Comparison of ENCODE assay signal across 24 cellular contexts in genomic region chr13:63438951-63439350, GRCh38.
A peak's percentile ranks its signal among the peaks of the same experiment; 100 is the strongest.
DNase-seq lines count a peak whose midpoint lies in the region; ATAC-seq and TF ChIP-seq lines count a peak whose summit lies in the region.
"Had no signal": no experiment of that assay in that cellular context is flagged by ENCODE, and none has a peak within 500 bp of the region (broad histone marks: within the 10 kb centered on the region; RNA-seq: fewer than 3 reads in every experiment).

No MANE protein-coding gene starts in this region.

- no peaks in the 10 kb centered on the region for H4K20me1 ChIP-seq in IMR-90 (ENCODE audit: insufficient read depth, low read length)

- CTCF ChIA-PET in IMR-90 (lab: Yijun Ruan, JAX) = no interaction called here

- ATAC-seq in IMR-90 (ENCODE audit: low read depth) (no peak), esophagus mucosa (no peak)
- ATAC-seq in activated T-cell treated with anti-CD3 and anti-CD28 coated beads, Interleukin-2, amount 50 U/mL, for 4 hours = no peak
- ATAC-seq: CD8-positive, alpha-beta T cell; GM12878; HepG2; K562 had no signal

- H3K9ac ChIP-seq in IMR-90 (ENCODE audit: low read depth, low read length) (no peak overlapping the region), mesenchymal stem cell (ENCODE audit: low read length) (no peak overlapping the region)

- H3K14ac ChIP-seq in IMR-90 (replicated peaks; ENCODE audit: low read depth, low read length) (no peak overlapping the region), mesenchymal stem cell (ENCODE audit: low read length in 2 of 2) (no peak overlapping the region)

- dilution Hi-C loops in IMR-90 (cut with HindIII; ENCODE audit: low sequenced_read_pairs, unreplicated experiment) = no loop called here

- peaks cover 7% of the 10 kb centered on the region for H3K4me1 ChIP-seq in IMR-90 (ENCODE audit: control insufficient read depth, insufficient read depth, low read length)
- no peaks in the 10 kb centered on the region for H3K4me1 ChIP-seq in mesenchymal stem cell (ENCODE audit: control insufficient read depth, insufficient read depth, low read depth, low read length)
- H3K4me1 ChIP-seq: SJSA1 had no signal

- H3K18ac ChIP-seq in IMR-90 (ENCODE audit: low read depth, low read length) = peak overlapping the region; percentile 57; the same call in 1 of the 2 replicates
- H3K18ac ChIP-seq in mesenchymal stem cell (ENCODE audit: low read depth in 1 of 2, low read length in 2 of 2) = no peak overlapping the region

- no peak overlapping the region for H3K56ac ChIP-seq in IMR-90 (ENCODE audit: extremely low read depth, insufficient read depth, low read length)

- H3K9me3 Mint-ChIP-seq in progenitor cell of endocrine pancreas (ENCODE audit: low read depth) = peaks cover 5% of the 10 kb centered on the region
- peaks cover 3% of the 10 kb centered on the region for H3K9me3 Mint-ChIP-seq in activated T-cell treated with anti-CD3 and anti-CD28 coated beads, Interleukin-2, amount 50 U/mL, for 4 hours

- H2AK9ac ChIP-seq in IMR-90 (replicated peaks; ENCODE audit: low read depth, low read length, poor library complexity) = no peak overlapping the region

- in situ Hi-C loops in IMR-90 (cut with MboI; ENCODE audit: low sequenced_read_pairs) = no loop called here

- TF ChIP-seq POLR2A in IMR-90 (IDR thresholded peaks at IDR 0.05; ENCODE audit: low read depth, low read length) = no peak

- peak overlapping the region; percentile 11; the same call in 1 of the 2 replicates for H2BK20ac ChIP-seq in IMR-90 (ENCODE audit: low read depth, low read length)

- H3K9me3 ChIP-seq in IMR-90 (ENCODE audit: control insufficient read depth, insufficient read depth, low read length) (peaks cover 2% of the 10 kb centered on the region; the same call in 1 of the 2 replicates), mesenchymal stem cell (ENCODE audit: control insufficient read depth, low read length) (peaks cover 14% of the 10 kb centered on the region)
- H3K9me3 ChIP-seq: Caco-2, SJSA1 had no signal

- H4K8ac ChIP-seq in IMR-90 (ENCODE audit: low read depth in 2 of 2, low read length in 2 of 2) (no peak overlapping the region), mesenchymal stem cell (ENCODE audit: low read length) (peak overlapping the region; percentile 42)

- H4K91ac ChIP-seq in IMR-90 (ENCODE audit: insufficient read depth, low read depth, low read length) (no peak overlapping the region), mesenchymal stem cell (ENCODE audit: low read length) (no peak overlapping the region)

- H3K4me3 ChIP-seq in IMR-90 (ENCODE audit: insufficient read depth, low read depth, low read length) = no peak overlapping the region
- H3K4me3 ChIP-seq in mesenchymal stem cell (ENCODE audit: insufficient read depth in 1 of 2, low read depth in 1 of 2, low read length in 2 of 2) = no peak overlapping the region
- H3K4me3 ChIP-seq: GM12878, K562, PC-9, SJSA1 had no signal

- H2AFZ ChIP-seq in IMR-90 (replicated peaks; ENCODE audit: low read length, poor library complexity) (peak overlapping the region; percentile 27), mesenchymal stem cell (ENCODE audit: low read depth, low read length) (no peak overlapping the region)
- H2AFZ ChIP-seq: PC-9 had no signal

- no peak for TF ChIP-seq RAD21 in IMR-90 (IDR thresholded peaks at IDR 0.05; ENCODE audit: low read length)

- peak overlapping the region in 1 of 2 experiments; percentile 42 for H2BK12ac ChIP-seq in mesenchymal stem cell (ENCODE audit: low read length in 2 of 2)

- TF ChIP-seq CTCF in IMR-90 (conservative IDR thresholded peaks at IDR 0.05; ENCODE audit: low read depth, low read length) (no peak), progenitor cell of endocrine pancreas (IDR thresholded peaks at IDR 0.05; ENCODE audit: unreplicated experiment) (no peak)

- H3K4ac ChIP-seq in IMR-90 (ENCODE audit: low read depth, low read length) (no peak overlapping the region), mesenchymal stem cell (ENCODE audit: low read depth in 1 of 2, low read length in 2 of 2) (no peak overlapping the region)

- H3K36me3 ChIP-seq in IMR-90 (ENCODE audit: control insufficient read depth, insufficient read depth, low read length) (no peaks in the 10 kb centered on the region), mesenchymal stem cell (ENCODE audit: control insufficient read depth in 1 of 2, insufficient read depth in 2 of 2, low read depth in 1 of 2, low read length in 2 of 2) (no peaks in the 10 kb centered on the region)
- H3K36me3 ChIP-seq: SJSA1 had no signal

- no peaks in the 10 kb centered on the region for H3K27me3 Mint-ChIP-seq in progenitor cell of endocrine pancreas
- no peaks in the 10 kb centered on the region for H3K27me3 Mint-ChIP-seq in activated T-cell treated with anti-CD3 and anti-CD28 coated beads, Interleukin-2, amount 50 U/mL, for 4 hours (ENCODE audit: low read depth)
- H3K27me3 Mint-ChIP-seq: B cell had no signal

- no TSS peak for BruUV-seq in IMR-90 (replicated peaks; lab: Mats Ljungman, UMichigan)

- no peak overlapping the region for H4K5ac ChIP-seq in IMR-90 (ENCODE audit: low read depth, low read length)

- POLR2A ChIA-PET in IMR-90 (lab: Charles Lee; ENCODE audit: unreplicated experiment) = no interaction called here

- no peak overlapping the region for H3K4me3 Mint-ChIP-seq in progenitor cell of endocrine pancreas (ENCODE audit: low read depth)
- H3K4me3 Mint-ChIP-seq in activated T-cell treated with anti-CD3 and anti-CD28 coated beads, Interleukin-2, amount 50 U/mL, for 4 hours = no peak overlapping the region
- H3K4me3 Mint-ChIP-seq: B cell; CD8-positive, alpha-beta T cell had no signal

- no CpG with 5 or more reads among the region's 4 CpGs for WGBS in IMR-90 (ENCODE audit: extremely low coverage in 2 of 2, insufficient read length in 1 of 2), 2 experiments
- 36% methylated on average over 2 of the region's 4 CpGs for WGBS in mesenchymal stem cell

- H2BK120ac ChIP-seq in IMR-90 (ENCODE audit: low read depth, low read length) (peak overlapping the region; percentile 26; the same call in 1 of the 2 replicates), mesenchymal stem cell (ENCODE audit: low read depth, low read length) (no peak overlapping the region)

- H2AK5ac ChIP-seq in IMR-90 (ENCODE audit: low read depth, low read length) (peak overlapping the region; percentile 45), mesenchymal stem cell (ENCODE audit: low read length, severe bottlenecking) (no peak overlapping the region)

- H3K27ac ChIP-seq in IMR-90 (ENCODE audit: insufficient read depth, low read length) (no peak overlapping the region), mesenchymal stem cell (ENCODE audit: low read length, poor library complexity, severe bottlenecking) (no peak overlapping the region)
- H3K27ac ChIP-seq: C4-2B, PC-9, SJSA1 had no signal

- H3K27ac Mint-ChIP-seq in progenitor cell of endocrine pancreas = peak overlapping the region; percentile 25
- H3K27ac Mint-ChIP-seq: B cell; CD8-positive, alpha-beta T cell had no signal

- H3K36me3 Mint-ChIP-seq in progenitor cell of endocrine pancreas (ENCODE audit: insufficient read depth) = no peaks in the 10 kb centered on the region
- no peaks in the 10 kb centered on the region for H3K36me3 Mint-ChIP-seq in activated T-cell treated with anti-CD3 and anti-CD28 coated beads, Interleukin-2, amount 50 U/mL, for 4 hours (ENCODE audit: insufficient read depth)
- H3K36me3 Mint-ChIP-seq: CD8-positive, alpha-beta T cell had no signal

- DNase-seq in IMR-90 (no peak), amniotic epithelial cell (ENCODE audit: low read depth) (peak; percentile 1), mesenchymal stem cell (no peak), progenitor cell of endocrine pancreas (ENCODE audit: low spot score, unreplicated experiment) (no peak), NCI-H2171 treated with DMSO at 0.1 percent for 48 hours (lab: John Stamatoyannopoulos, UW) (no peak)
- no peak for DNase-seq in activated T-cell treated with anti-CD3 and anti-CD28 coated beads, Interleukin-2, amount 50 U/mL, for 4 hours
- DNase-seq: Caco-2; CD8-positive, alpha-beta T cell; GDM1; MV-4-11; NCI-H1105; NCI-H1436 treated with DMSO at 0.1 percent for 48 hours; NCI-H2029; NCI-H526 treated with DMSO at 0.1 percent for 48 hours; PC-9; Right ventricle myocardium superior; RPMI8226 had no signal

- H3K27me3 ChIP-seq in IMR-90 (ENCODE audit: control insufficient read depth, insufficient read depth, low read length) = no peaks in the 10 kb centered on the region
- H3K27me3 ChIP-seq in mesenchymal stem cell (ENCODE audit: control insufficient read depth in 1 of 2, insufficient read depth in 1 of 2, low read length in 2 of 2) = no peaks in the 10 kb centered on the region
- H3K27me3 ChIP-seq: SJSA1 had no signal

- intact Hi-C loops in IMR-90 (cut with micrococcal nuclease) = loop anchor here (10.0 kb wide), 1 partner anchor 314 kb away; no protein-coding TSS in a partner anchor

- H3K4me2 ChIP-seq in IMR-90 (ENCODE audit: low read depth, low read length) (no peak overlapping the region), mesenchymal stem cell (ENCODE audit: low read length, poor library complexity, severe bottlenecking) (no peak overlapping the region)
- H3K4me2 ChIP-seq: PC-9 had no signal

- H3K79me1 ChIP-seq in IMR-90 (ENCODE audit: low read depth in 1 of 2, low read length in 2 of 2) (no peaks in the 10 kb centered on the region), mesenchymal stem cell (replicated peaks; ENCODE audit: low read length, poor library complexity, severe bottlenecking) (no peaks in the 10 kb centered on the region)

- peak overlapping the region; percentile 26; the same call in 1 of the 3 replicates for H2BK15ac ChIP-seq in IMR-90 (ENCODE audit: low read depth, low read length)
- H2BK15ac ChIP-seq in mesenchymal stem cell (ENCODE audit: low read depth, poor library complexity, severe bottlenecking) = no peak overlapping the region

- H3K9me1 ChIP-seq in IMR-90 (ENCODE audit: insufficient read depth, low read length) = no peaks in the 10 kb centered on the region

- peaks cover 10% of the 10 kb centered on the region for H3K4me1 Mint-ChIP-seq in progenitor cell of endocrine pancreas (ENCODE audit: low read depth)
- no peaks in the 10 kb centered on the region for H3K4me1 Mint-ChIP-seq in activated T-cell treated with anti-CD3 and anti-CD28 coated beads, Interleukin-2, amount 50 U/mL, for 4 hours (ENCODE audit: low read depth)
- H3K4me1 Mint-ChIP-seq: B cell had no signal

- H2BK5ac ChIP-seq in IMR-90 (ENCODE audit: low read depth, low read length, poor library complexity, severe bottlenecking) (peak overlapping the region; percentile 11), mesenchymal stem cell (ENCODE audit: low read depth, low read length, poor library complexity, severe bottlenecking) (no peak overlapping the region)

- no peak overlapping the region for H3K23ac ChIP-seq in IMR-90 (ENCODE audit: low read depth, low read length)
- no peak overlapping the region for H3K23ac ChIP-seq in mesenchymal stem cell (ENCODE audit: low read length in 2 of 2)

TF ChIP-seq in IMR-90, 13 proteins besides CTCF, POLR2A, EP300 and RAD21:
- TF ChIP-seq MAZ (IDR thresholded peaks at IDR 0.05; ENCODE audit: borderline replicate concordance, low read depth, low read length) = no peak
